In genomic region chr18:76584414-76585310, GRCh38 we compare ENCODE assay signal across 22 cellular contexts.
"Had no signal": no experiment of that assay in that cellular context is flagged by ENCODE, and none has a peak within 500 bp of the region (broad histone marks: within the 10 kb centered on the region; RNA-seq: fewer than 3 reads in every experiment).

No MANE protein-coding gene starts in this region.

- H3K4me1 ChIP-seq: SJSA1 had no signal

- H3K27ac ChIP-seq: KMS-11, SJSA1 had no signal

- DNase-seq: Kasumi-1, MM.1S, NCI-H1092 treated with DMSO at 0.1 percent for 48 hours, NCI-H1436, NCI-H187, NCI-H2029, NCI-H2081 treated with DMSO at 0.1 percent for 48 hours, NCI-H2171, NCI-H345, NCI-H446 treated with DMSO at 0.1 percent for 48 hours, NCI-H510A treated with DMSO at 0.1 percent for 48 hours, NCI-H526, NCI-H774, Right ventricle myocardium superior, RPMI8226, SIG-M5, SW 1271, T-cell had no signal

- ATAC-seq: K562, T-cell had no signal

- FAIRE-seq: K562, RCC 7860 had no signal
